Comparison of ENCODE assay signal across 9 cellular contexts in genomic region chr6:38567436-38567835, GRCh38.
A peak's percentile ranks its signal among the peaks of the same experiment; 100 is the strongest.
DNase-seq lines count a peak whose midpoint lies in the region; ATAC-seq, FAIRE-seq and TF ChIP-seq lines count a peak whose summit lies in the region.
"Had no signal": no experiment of that assay in that cellular context is flagged by ENCODE, and none has a peak within 500 bp of the region (broad histone marks: within the 10 kb centered on the region; RNA-seq: fewer than 3 reads in every experiment).

No MANE protein-coding gene starts in this region.

- H3K27ac ChIP-seq in kidney (ENCODE audit: low read depth in 2 of 2, low read length in 2 of 2): no peak overlapping the region
- H3K27ac ChIP-seq in small intestine (ENCODE audit: low read depth in 1 of 2, low read length in 1 of 2): no peak overlapping the region

- H3K4me1 ChIP-seq in kidney (ENCODE audit: control insufficient read depth in 1 of 2, insufficient read depth in 1 of 2, low read depth in 1 of 2, low read length in 2 of 2): peaks cover 0 to 3% of the 10 kb centered on the region in 2 donors
- H3K4me1 ChIP-seq in small intestine (ENCODE audit: control insufficient read depth in 2 of 2, insufficient read depth in 1 of 2, low read depth in 1 of 2, low read length in 1 of 2): peaks cover 0 to 2% of the 10 kb centered on the region in 2 donors

- DNase-seq in AG08395 (ENCODE audit: low spot score): peak; percentile 71
- DNase-seq in M059J (ENCODE audit: low read depth): peak; percentile 89
- DNase-seq in astrocyte of the cerebellum (ENCODE audit: low read depth): peak; percentile 80
- peak; percentile 81 for DNase-seq in kidney
- DNase-seq in small intestine: no peak
- no peak for DNase-seq in stimulated activated naive CD4-positive, alpha-beta T cell treated with Interleukin-2 at 50 U/mL for 16 hours (lab: John Stamatoyannopoulos, UW)
- no peak for DNase-seq in mesenteric fat pad (ENCODE audit: low spot score)
- DNase-seq: endodermal cell had no signal

- intact Hi-C loops in kidney (cut with DNase I): no loop called here

- ATAC-seq in HG02763 (IDR thresholded peaks at IDR 0.05; ENCODE audit: unreplicated experiment): no peak

- in situ Hi-C loops in astrocyte of the cerebellum (cut with HindIII; ENCODE audit: low sequenced_read_pairs): no loop called here

- no peaks in the 10 kb centered on the region for H3K27me3 ChIP-seq in small intestine (ENCODE audit: control insufficient read depth in 2 of 2, insufficient read depth in 2 of 2, low read length in 2 of 2)

- no peak for TF ChIP-seq CTCF in astrocyte of the cerebellum (IDR thresholded peaks at IDR 0.05; ENCODE audit: low read depth, low read length, missing control alignments)
- no peak for TF ChIP-seq CTCF in kidney (IDR thresholded peaks at IDR 0.05; ENCODE audit: borderline replicate concordance, extremely low read depth, insufficient read depth)

- H3K36me3 ChIP-seq in kidney (ENCODE audit: control insufficient read depth in 1 of 2, insufficient read depth in 2 of 2, low read length in 2 of 2): no peaks in the 10 kb centered on the region
- peaks cover 0 to 3% of the 10 kb centered on the region in 2 donors for H3K36me3 ChIP-seq in small intestine (ENCODE audit: control insufficient read depth in 2 of 2, insufficient read depth in 2 of 2, low read length in 2 of 2)

- no peak overlapping the region for H3K4me3 ChIP-seq in astrocyte of the cerebellum (ENCODE audit: low read depth, low read length)
- H3K4me3 ChIP-seq in kidney (ENCODE audit: low read length in 2 of 2): no peak overlapping the region
- H3K4me3 ChIP-seq in small intestine (ENCODE audit: low read depth in 1 of 2, low read length in 2 of 2): no peak overlapping the region

- FAIRE-seq in kidney (lab: Jason Lieb, UNC) (no peak), small intestine (lab: Jason Lieb, UNC) (no peak)

- no peak overlapping the region for H3K9ac ChIP-seq in kidney (ENCODE audit: low read length in 2 of 2)

- WGBS in small intestine, 3 donors: 36 to 58% (median 49%) methylated on average over 5 of the region's 5 CpGs

- no peaks in the 10 kb centered on the region for H3K9me3 ChIP-seq in kidney (ENCODE audit: control insufficient read depth in 1 of 2, low read length in 2 of 2)
- H3K9me3 ChIP-seq in small intestine (ENCODE audit: control insufficient read depth, low read depth): no peaks in the 10 kb centered on the region

Comparison
In these comparisons a context has a peak if more than half of its experiments do, and no peak if none do; other contexts are left out.
1. DNase-seq: peak in AG08395 (single experiment), M059J (single experiment), astrocyte of the cerebellum (single experiment) and kidney (single experiment); none in small intestine (single experiment), stimulated activated naive CD4-positive, alpha-beta T cell treated with Interleukin-2 at 50 U/mL for 16 hours (single experiment) and mesenteric fat pad (single experiment).